Comparison of ENCODE assay signal across 8 cellular contexts in the genomic region with DNA sequence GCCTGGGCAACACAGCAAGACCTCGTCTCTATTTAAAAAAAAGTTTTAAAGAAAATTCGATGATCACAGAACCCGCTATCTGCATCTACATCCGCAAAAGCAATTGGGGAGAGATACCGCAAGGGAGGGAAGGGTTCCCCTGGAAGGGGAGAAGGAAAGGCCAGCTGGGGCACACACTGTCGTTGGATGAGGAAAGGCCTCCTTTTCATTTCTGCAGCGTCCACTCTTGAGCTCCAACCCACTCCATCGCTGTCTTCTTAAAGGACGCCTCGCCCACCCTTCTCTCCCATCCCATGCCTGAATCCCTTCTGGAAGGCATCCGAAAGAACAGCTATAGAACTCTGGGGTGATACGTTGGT. TPM values are rescaled to one million over a fixed set of nuclear protein-coding genes. Genes with fewer than 3 reads are reported as not detected.
A peak's percentile ranks its signal among the peaks of the same experiment; 100 is the strongest.
DNase-seq lines count a peak whose midpoint lies in the region; ATAC-seq, FAIRE-seq and TF ChIP-seq lines count a peak whose summit lies in the region.
"Had no signal": no experiment of that assay in that cellular context is flagged by ENCODE, and none has a peak within 500 bp of the region (broad histone marks: within the 10 kb centered on the region; RNA-seq: fewer than 3 reads in every experiment).

No MANE protein-coding gene starts in this region.

- no TSS peak for BruUV-seq in HCT116 (replicated peaks; lab: Mats Ljungman, UMichigan)

- H4K20me1 ChIP-seq in HCT116 (ENCODE audit: insufficient read depth): no peaks in the 10 kb centered on the region

- POLR2A ChIA-PET in HCT116 (lab: Charles Lee) (interaction anchor here (1.3 to 1.7 kb wide), 4 partner anchors 10 to 102 kb away, joined by 3 to 8 read pairs (median 5); partner anchors contain the start of gene MYADM), WTC11 (lab: Charles Lee) (interaction anchor here (0.6 to 1.6 kb wide), 7 partner anchors 11 to 102 kb away, joined by 3 to 31 read pairs (median 4); partner anchors contain the start of gene MYADM)

- 30 to 45% (median 38%) methylated on average over 12 of the region's 12 CpGs for WGBS in stomach, 5 donors

- DNase-seq in HCT116 (ENCODE audit: low read depth, low spot score) (no peak), WTC11 (ENCODE audit: low spot score) (no peak), kidney (no peak), stomach (no peak), C1 segment of cervical spinal cord (lab: John Stamatoyannopoulos, UW) (no peak)

- H3K27ac Mint-ChIP-seq in WTC11: peak overlapping the region; percentile 81

- TF ChIP-seq RAD21 in HCT116 (IDR thresholded peaks at IDR 0.05; ENCODE audit: low read depth): no peak

- TF ChIP-seq POLR2A in HCT116 (IDR thresholded peaks at IDR 0.05; ENCODE audit: borderline replicate concordance, extremely low read depth, insufficient read depth, insufficient read length): no peak
- TF ChIP-seq POLR2A in stomach (IDR thresholded peaks at IDR 0.05): no peak

- H3K9me3 Mint-ChIP-seq in WTC11: no peaks in the 10 kb centered on the region

- peaks cover 7% of the 10 kb centered on the region for H3K27me3 Mint-ChIP-seq in WTC11 (ENCODE audit: low read depth)

- no peaks in the 10 kb centered on the region for H3K9me3 ChIP-seq in HCT116 (ENCODE audit: control insufficient read depth in 1 of 2, insufficient read depth in 1 of 2, low read depth in 1 of 2, low read length in 2 of 2)
- peaks cover 0 to 2% of the 10 kb centered on the region in 2 donors for H3K9me3 ChIP-seq in kidney (ENCODE audit: control insufficient read depth in 1 of 2, low read length in 2 of 2)
- no peaks in the 10 kb centered on the region for H3K9me3 ChIP-seq in stomach

- H3K4me1 Mint-ChIP-seq in WTC11: peaks cover 28% of the 10 kb centered on the region

- intact Hi-C loops in HCT116 (cut with micrococcal nuclease): no loop called here
- intact Hi-C loops in kidney (cut with DNase I): no loop called here
- intact Hi-C loops in stomach (cut with DNase I; ENCODE audit: low total_unique reads): no loop called here

- H3K9ac ChIP-seq in HCT116 (ENCODE audit: low read length) (no peak overlapping the region), kidney (ENCODE audit: low read length in 2 of 2) (peak overlapping the region in 1 of 2 donors; percentile 46)

- H3K4me1 ChIP-seq in HCT116 (ENCODE audit: control insufficient read depth in 1 of 2, insufficient read depth in 2 of 2, low read length in 2 of 2) (peaks cover 21 to 37% of the 10 kb centered on the region in 2 experiments), kidney (ENCODE audit: control insufficient read depth in 1 of 2, insufficient read depth in 1 of 2, low read depth in 1 of 2, low read length in 2 of 2) (peaks cover 3 to 5% of the 10 kb centered on the region in 2 donors), stomach (peaks cover 13 to 73% (median 56%) of the 10 kb centered on the region in 4 donors)

- H3K4me3 Mint-ChIP-seq in WTC11: no peak overlapping the region

- FAIRE-seq in kidney (lab: Jason Lieb, UNC): no peak

- H3K4me3 ChIP-seq in HCT116 (replicated peaks in 1 of 2; ENCODE audit: low read depth in 1 of 2, low read length in 2 of 2) (peak overlapping the region; percentile 32 to 48), kidney (ENCODE audit: low read length in 2 of 2) (peak overlapping the region; percentile 52 to 72), stomach (peak overlapping the region; percentile 36 to 59 (median 48))

- peaks cover 7% of the 10 kb centered on the region; the same call in 1 of the 2 replicates for H3K79me2 ChIP-seq in HCT116 (ENCODE audit: insufficient read depth, low read length)

- peak overlapping the region; percentile 82 for H3K4me2 ChIP-seq in HCT116 (ENCODE audit: low read length)

- ATAC-seq in HCT116 (no peak), WTC11 (no peak), HG03565 (IDR thresholded peaks at IDR 0.05; ENCODE audit: unreplicated experiment) (no peak), HG02610 (IDR thresholded peaks at IDR 0.05; ENCODE audit: unreplicated experiment) (no peak)

- peaks cover 11 to 12% of the 10 kb centered on the region in 2 experiments for H3K36me3 ChIP-seq in HCT116 (ENCODE audit: control insufficient read depth in 1 of 2, insufficient read depth in 2 of 2, low read length in 2 of 2)
- peaks cover 0 to 3% of the 10 kb centered on the region in 2 donors for H3K36me3 ChIP-seq in kidney (ENCODE audit: control insufficient read depth in 1 of 2, insufficient read depth in 2 of 2, low read length in 2 of 2)
- H3K36me3 ChIP-seq in stomach: peaks cover 18 to 32% (median 30%) of the 10 kb centered on the region in 4 donors

- no peak for TF ChIP-seq EP300 in stomach (IDR thresholded peaks at IDR 0.05)

- peak overlapping the region; percentile 24; the same call in 1 of the 2 replicates for H3K27ac ChIP-seq in HCT116 (ENCODE audit: low read depth, low read length)
- H3K27ac ChIP-seq in kidney (ENCODE audit: low read depth in 2 of 2, low read length in 2 of 2): no peak overlapping the region
- H3K27ac ChIP-seq in stomach: peak overlapping the region in 1 of 5 donors; percentile 8

- RAD21 ChIA-PET in HCT116 (lab: Charles Lee; ENCODE audit: low non-redundant PET in 1 of 2, low total read pairs in 2 of 2, uncharacterized antibody in 2 of 2, unreplicated experiment in 2 of 2): no interaction called here

- H2AFZ ChIP-seq in HCT116 (ENCODE audit: low read depth, low read length, poor library complexity, severe bottlenecking): no peak overlapping the region

- no peaks in the 10 kb centered on the region for H3K9me2 ChIP-seq in HCT116 (ENCODE audit: insufficient read depth)

- CTCF ChIA-PET in HCT116 (lab: Charles Lee): interaction anchor here (1.2 to 1.5 kb wide), 2 partner anchors 11 to 33 kb away, joined by 3 to 5 read pairs; partner anchors contain the start of gene MYADM
- CTCF ChIA-PET in WTC11 (lab: Charles Lee): interaction anchor here (0.6 to 2.0 kb wide), 10 partner anchors 11 to 151 kb away, joined by 3 to 24 read pairs (median 7); partner anchors contain the start of gene MYADM

- H3K36me3 Mint-ChIP-seq in WTC11: peaks cover 22% of the 10 kb centered on the region

- H3K27me3 ChIP-seq in HCT116 (ENCODE audit: insufficient read depth, low read length): no peaks in the 10 kb centered on the region
- peaks cover 12 to 50% (median 26%) of the 10 kb centered on the region in 3 donors for H3K27me3 ChIP-seq in stomach

- TF ChIP-seq CTCF in HCT116 (IDR thresholded peaks at IDR 0.05 in 2 of 3, conservative IDR thresholded peaks at IDR 0.05 in 1 of 3; ENCODE audit: borderline replicate concordance in 1 of 3, insufficient read depth in 1 of 3, low read depth in 2 of 3, low read length in 2 of 3) (no peak), WTC11 (IDR thresholded peaks at IDR 0.05) (no peak), kidney (IDR thresholded peaks at IDR 0.05; ENCODE audit: borderline replicate concordance, extremely low read depth, insufficient read depth) (no peak), stomach (IDR thresholded peaks at IDR 0.05) (no peak)

TF ChIP-seq in HCT116, 20 proteins besides CTCF, POLR2A, EP300 and RAD21 (continues in another document):
- no peak for TF ChIP-seq EGR1 (IDR thresholded peaks at IDR 0.05; ENCODE audit: low read depth)
- TF ChIP-seq YY1 (IDR thresholded peaks at IDR 0.05; ENCODE audit: extremely low read depth, insufficient replicate concordance, low read depth, low read length): no peak
- TF ChIP-seq, protein P1, sequence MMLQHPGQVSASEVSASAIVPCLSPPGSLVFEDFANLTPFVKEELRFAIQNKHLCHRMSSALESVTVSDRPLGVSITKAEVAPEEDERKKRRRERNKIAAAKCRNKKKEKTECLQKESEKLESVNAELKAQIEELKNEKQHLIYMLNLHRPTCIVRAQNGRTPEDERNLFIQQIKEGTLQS (IDR thresholded peaks at IDR 0.05): no peak

TF ChIP-seq in WTC11, 78 proteins besides CTCF, POLR2A, EP300 and RAD21 (continues in another document):
- TF ChIP-seq KAT7 (CRISPR knock-in tag; IDR thresholded peaks at IDR 0.05; ENCODE audit: borderline replicate concordance) (no peak), ATF2 (CRISPR knock-in tag; IDR thresholded peaks at IDR 0.05; ENCODE audit: borderline replicate concordance, low read depth) (no peak), SMAD3 (CRISPR knock-in tag; IDR thresholded peaks at IDR 0.05; ENCODE audit: borderline replicate concordance) (no peak), NR3C1 (CRISPR knock-in tag; conservative IDR thresholded peaks at IDR 0.05; ENCODE audit: low read depth) (no peak), ZNF263 (CRISPR knock-in tag; IDR thresholded peaks at IDR 0.05; ENCODE audit: low read depth) (no peak), SMAD4 (CRISPR knock-in tag; IDR thresholded peaks at IDR 0.05) (no peak), RELA (CRISPR knock-in tag; IDR thresholded peaks at IDR 0.05; ENCODE audit: borderline replicate concordance) (no peak)

RNA-seq across cellular contexts. Expression of gene PRKCG, which starts 3.2 kb away (rescaled TPM):
- total RNA-seq in HCT116 (2021; ENCODE audit: unreplicated experiment) (2.8 TPM), WTC11 (2021) (23.0 to 30.0 TPM (median 27.5 TPM) in 3 replicates), kidney (not detected), stomach (not detected)
- polyA plus RNA-seq in HCT116 (2012): 1.8 and 2.3 TPM in 2 replicates
- polyA plus RNA-seq in kidney (ENCODE audit: insufficient read depth, low read depth, low replicate concordance) (not detected), stomach (under 1 TPM in 2 of 3 donors, not detected in 1; 0.25 to 0.30 TPM)
- total RNA-seq: mesenteric fat pad had no signal

RNA-seq across cellular contexts. Expression of gene MYADM, which starts 11.1 kb away (rescaled TPM):
- total RNA-seq in HCT116 (2021; ENCODE audit: unreplicated experiment) (79.6 TPM), WTC11 (2021) (78.6 to 86.4 TPM (median 79.7 TPM) in 3 replicates), kidney (90.3 TPM), stomach (100 to 1,000 TPM in 2 of 5 donors, 10 to 100 TPM in 3; 20.7 to 195 (median 72.8) TPM)
- 81.0 and 102 TPM in 2 replicates for polyA plus RNA-seq in HCT116 (2012)
- polyA plus RNA-seq in kidney (ENCODE audit: insufficient read depth, low read depth, low replicate concordance) (13.1 TPM), stomach (10 to 100 TPM; 24.0 to 28.9 (median 24.5) TPM)

RNA-seq across cellular contexts. Expression of gene CACNG7, which starts 30.3 kb away (rescaled TPM):
- not detected for total RNA-seq in HCT116 (2021; ENCODE audit: unreplicated experiment)
- polyA plus RNA-seq in HCT116 (2012): 0.07 and 0.10 TPM in 2 replicates
- 33.3 to 44.1 TPM (median 43.2 TPM) in 3 replicates for total RNA-seq in WTC11 (2021)
- not detected for total RNA-seq in kidney
- polyA plus RNA-seq in kidney (ENCODE audit: insufficient read depth, low read depth, low replicate concordance): not detected
- not detected for total RNA-seq in stomach
- under 1 TPM in 1 of 3 donors, not detected in 2; 0.05 TPM for polyA plus RNA-seq in stomach
- total RNA-seq: mesenteric fat pad had no signal

RNA-seq across cellular contexts. Expression of gene NLRP12, which starts 54.7 kb away (rescaled TPM):
- total RNA-seq in HCT116 (2021; ENCODE audit: unreplicated experiment) (0.25 TPM), WTC11 (2021) (4.7 to 5.6 TPM (median 4.9 TPM) in 3 replicates), kidney (1.1 TPM), stomach (under 1 TPM in 1 of 5 donors, not detected in 4; 0.18 TPM)
- polyA plus RNA-seq in HCT116 (2012): 0.26 and 0.29 TPM in 2 replicates
- polyA plus RNA-seq in kidney (ENCODE audit: insufficient read depth, low read depth, low replicate concordance) (not detected), stomach (under 1 TPM in 2 of 3 donors, not detected in 1; 0.05 to 0.06 TPM)

Comparison
In these comparisons a context has a peak if more than half of its experiments do, and no peak if none do; other contexts are left out.
1. RNA of gene CACNG7, which starts 30.3 kb away (total RNA-seq): 33.3 to 44.1 TPM in WTC11; not detected in HCT116 (single experiment), not detected in kidney (single experiment) and not detected in stomach; every median in the first group is over 10 times any median in the second.
2. Peak in every context shown above with its lines, with median percentiles within 50 percentile points of each other: H3K4me3 ChIP-seq.